Comparison of ENCODE assay signal across 30 cellular contexts in the genomic region with DNA sequence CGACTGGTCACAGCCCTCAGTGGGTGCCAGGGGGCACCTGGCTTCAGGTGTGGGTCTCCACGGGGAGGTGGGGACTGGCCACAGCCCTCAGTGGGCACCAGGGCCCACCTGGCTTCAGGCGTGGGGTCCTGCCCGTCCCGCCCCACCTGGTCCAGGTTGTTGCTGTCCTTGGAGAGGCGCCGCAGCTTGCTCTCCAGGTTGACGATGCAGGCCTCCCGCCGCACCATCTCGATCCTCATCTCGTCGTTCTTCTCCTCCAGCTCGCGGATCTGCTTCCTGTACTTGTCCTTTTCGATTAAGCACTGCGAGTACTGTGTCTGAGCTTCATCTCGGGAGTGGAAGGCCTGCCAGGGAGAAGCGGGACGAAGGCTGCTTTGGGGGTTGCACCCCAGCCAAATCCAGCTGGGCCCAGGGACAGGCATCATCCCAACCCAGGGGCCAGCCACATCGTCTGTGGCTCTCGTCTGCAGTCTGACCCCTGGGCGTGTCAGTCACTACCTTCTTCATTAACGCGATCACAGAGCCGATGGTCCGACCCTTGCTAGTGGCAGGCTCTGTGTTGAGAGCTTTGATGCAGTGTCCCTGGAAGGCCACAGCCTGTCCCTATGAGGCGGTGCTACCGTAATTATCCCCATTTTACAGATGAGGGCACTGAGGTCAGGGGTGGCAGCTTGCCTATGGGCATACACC.
DNase-seq lines count a peak whose midpoint lies in the region; ATAC-seq and TF ChIP-seq lines count a peak whose summit lies in the region.
"Had no signal": no experiment of that assay in that cellular context is flagged by ENCODE, and none has a peak within 500 bp of the region (broad histone marks: within the 10 kb centered on the region; RNA-seq: fewer than 3 reads in every experiment).

No MANE protein-coding gene starts in this region.

- H3K36me3 ChIP-seq in RWPE2 (ENCODE audit: low read depth) (no peaks in the 10 kb centered on the region), right lobe of liver (no peaks in the 10 kb centered on the region), spleen (peaks cover 0 to 100% (median 63%) of the 10 kb centered on the region in 6 donors)
- H3K36me3 ChIP-seq: colonic mucosa, esophagus muscularis mucosa, MG63 had no signal

- H3K4me1 ChIP-seq in RWPE2 (ENCODE audit: insufficient read depth, poor library complexity, severe bottlenecking) (peaks cover 10% of the 10 kb centered on the region), right lobe of liver (peaks cover 0 to 7% (median 0%) of the 10 kb centered on the region in 4 donors), spleen (no peaks in the 10 kb centered on the region)
- H3K4me1 ChIP-seq: colonic mucosa, esophagus muscularis mucosa had no signal

- H3K27me3 ChIP-seq in RWPE2 (ENCODE audit: insufficient read depth, poor library complexity, severe bottlenecking) (no peaks in the 10 kb centered on the region), right lobe of liver (no peaks in the 10 kb centered on the region), spleen (replicated peaks in 1 of 7) (peaks cover 0 to 12% (median 0%) of the 10 kb centered on the region in 7 donors)
- H3K27me3 ChIP-seq: colonic mucosa had no signal

- DNase-seq in activated CD8-positive, alpha-beta memory T cell treated with anti-CD3 and anti-CD28 coated beads, Interleukin-2, amount 50 U/mL, for 48 hours = peak; percentile 45
- DNase-seq in activated CD8-positive, alpha-beta memory T cell treated with anti-CD3 and anti-CD28 coated beads, Interleukin-2, amount 50 U/mL, for 4 hours = no peak
- DNase-seq in RWPE2 (ENCODE audit: low spot score) = peak; percentile 51
- DNase-seq in right lobe of liver = peak in 2 of 3 donors; percentile 12 to 45
- peak; percentile 55 for DNase-seq in spleen
- no peak for DNase-seq in NCI-H510A treated with DMSO at 0.1 percent for 48 hours (lab: John Stamatoyannopoulos, UW)
- no peak for DNase-seq in HuH-7 (ENCODE audit: low spot score)
- DNase-seq in NCI-H187 treated with DMSO at 0.1 percent for 48 hours (lab: John Stamatoyannopoulos, UW) = no peak
- DNase-seq: 8988T; activated CD4-positive, alpha-beta memory T cell treated with anti-CD3 and anti-CD28 coated beads, Interleukin-2, amount 10 ng/mL, durations not matched to agents 7 days and 5 days; activated naive CD4-positive, alpha-beta T cell treated with Interleukin-2 at 50 U/mL for 16 hours; CD4-positive, alpha-beta T cell; colonic mucosa; GM23248; KG1; left cardiac atrium; MG63; naive B cell; NCI-H1105 treated with DMSO at 0.1 percent for 48 hours; NCI-H2029; NCI-H226; NCI-H748 treated with DMSO at 0.1 percent for 48 hours; occipital lobe; RPMI8226; substantia nigra; T-helper 1 cell had no signal

- no peaks in the 10 kb centered on the region for H3K9me3 ChIP-seq in RWPE2 (ENCODE audit: severe bottlenecking)
- no peaks in the 10 kb centered on the region for H3K9me3 ChIP-seq in right lobe of liver
- H3K9me3 ChIP-seq in spleen = no peaks in the 10 kb centered on the region
- H3K9me3 ChIP-seq: colonic mucosa, esophagus muscularis mucosa, MG63 had no signal

- H3K27ac ChIP-seq in RWPE2 (ENCODE audit: poor library complexity, severe bottlenecking) (no peak overlapping the region), right lobe of liver (no peak overlapping the region), spleen (no peak overlapping the region)
- H3K27ac ChIP-seq: colonic mucosa, esophagus muscularis mucosa, GM23248 had no signal

- WGBS in right lobe of liver (ENCODE audit: insufficient coverage, low coverage, low lambda C conversion rate, missing lambda C conversion rate) = 82% methylated on average over 12 of the region's 29 CpGs
- 90 to 95% (median 90%) methylated on average over 24 to 29 of the region's 29 CpGs for WGBS in spleen, 5 donors

- ATAC-seq in RWPE2 (ENCODE audit: low read depth) (no peak), right lobe of liver (no peak)
- ATAC-seq: activated CD4-positive, CD25-positive, alpha-beta regulatory T cell treated with anti-CD3 and anti-CD28 coated beads, Interleukin-2, amount 50 U/mL, for 24 hours; GM12878; left cardiac atrium had no signal

- H3K4me3 ChIP-seq in RWPE2 (ENCODE audit: severe bottlenecking) (no peak overlapping the region), right lobe of liver (no peak overlapping the region), spleen (no peak overlapping the region)
- H3K4me3 ChIP-seq: colonic mucosa, esophagus muscularis mucosa, GM12878, GM23248, MG63, smooth muscle cell had no signal

- TF ChIP-seq CTCF in RWPE2 (IDR thresholded peaks at IDR 0.05; ENCODE audit: poor library complexity, severe bottlenecking) (no peak), right lobe of liver (IDR thresholded peaks at IDR 0.05) (no peak), spleen (IDR thresholded peaks at IDR 0.05 in 8 of 11, conservative IDR thresholded peaks at IDR 0.05 in 3 of 11) (no peak)

- TF ChIP-seq POLR2A in right lobe of liver (IDR thresholded peaks at IDR 0.05) (no peak), spleen (IDR thresholded peaks at IDR 0.05) (no peak)

- intact Hi-C loops in right lobe of liver (cut with DNase I) (no loop called here), spleen (cut with DNase I; ENCODE audit: low total_unique reads) (no loop called here)

Comparison
In these comparisons a context has a peak if more than half of its experiments do, and no peak if none do; other contexts are left out.
1. DNase-seq: peak in activated CD8-positive, alpha-beta memory T cell treated with anti-CD3 and anti-CD28 coated beads, Interleukin-2, amount 50 U/mL, for 48 hours (single experiment), RWPE2 (single experiment), right lobe of liver (2 of 3) and spleen (single experiment); none in activated CD8-positive, alpha-beta memory T cell treated with anti-CD3 and anti-CD28 coated beads, Interleukin-2, amount 50 U/mL, for 4 hours (single experiment), NCI-H510A treated with DMSO at 0.1 percent for 48 hours (single experiment), HuH-7 (single experiment) and NCI-H187 treated with DMSO at 0.1 percent for 48 hours (single experiment).